In the genomic region with DNA sequence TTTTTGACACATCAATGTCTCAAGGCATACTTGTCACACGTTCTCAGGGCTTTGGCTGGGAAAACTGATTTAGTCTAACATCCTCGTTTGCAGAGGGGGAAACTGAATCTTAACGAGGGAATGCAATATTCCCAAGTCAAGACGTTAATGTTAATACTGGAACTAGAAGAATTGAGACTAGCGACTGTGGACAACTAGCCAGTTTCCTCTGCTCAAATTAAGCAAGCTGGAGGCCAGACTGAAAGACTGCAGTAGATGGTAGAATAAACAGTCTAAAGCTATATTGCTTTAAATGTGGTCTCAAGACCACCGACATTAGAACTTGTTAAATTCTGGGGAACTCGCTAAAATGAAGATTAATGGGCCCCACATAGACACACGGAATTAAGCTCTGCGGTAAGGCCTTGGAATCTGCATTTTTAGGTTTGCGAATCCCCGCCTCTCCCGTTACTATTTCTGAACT, we compare ENCODE assay signal across 8 cellular contexts. TPM values are rescaled to one million over a fixed set of nuclear protein-coding genes. Genes with fewer than 3 reads are reported as not detected.
DNase-seq lines count a peak whose midpoint lies in the region; ATAC-seq and TF ChIP-seq lines count a peak whose summit lies in the region.

No MANE protein-coding gene starts in this region.

- WGBS in psoas muscle, 3 donors: 0 to 2% (median 0%) methylated on average over 12 of the region's 12 CpGs

- TF ChIP-seq CTCF in C4-2B (conservative IDR thresholded peaks at IDR 0.05) (no peak), fibroblast of villous mesenchyme (IDR thresholded peaks at IDR 0.05; ENCODE audit: insufficient read depth, low read depth, low read length) (no peak), psoas muscle (IDR thresholded peaks at IDR 0.05) (no peak)

- peaks cover 15% of the 10 kb centered on the region for H3K4me1 ChIP-seq in psoas muscle

- DNase-seq in SKM-1 (lab: John Stamatoyannopoulos, UW; ENCODE audit: unreplicated experiment): peak; percentile 61
- no peak for DNase-seq in fibroblast of villous mesenchyme (ENCODE audit: low read depth)
- DNase-seq in psoas muscle: no peak
- no peak for DNase-seq in cortex of kidney (lab: John Stamatoyannopoulos, UW)
- no peak for DNase-seq in SHP77 treated with DMSO at 0.1 percent for 48 hours (lab: John Stamatoyannopoulos, UW)
- DNase-seq in HUDEP-2 (lab: John Stamatoyannopoulos, UW; ENCODE audit: unreplicated experiment in 76 of 76): no peak

- no peaks in the 10 kb centered on the region for H3K27me3 ChIP-seq in psoas muscle (ENCODE audit: insufficient read depth in 3 of 3, low read length in 2 of 3)

- ATAC-seq in GM21825 (IDR thresholded peaks at IDR 0.05; ENCODE audit: unreplicated experiment) (peak; percentile 1), psoas muscle (peak in 1 of 4 donors; percentile 5)

- intact Hi-C loops in psoas muscle (cut with DNase I): loop anchor here in 1 of 2 donors (2.0 to 10.0 kb wide), 2 partner anchors 50 to 200 kb away; a partner anchor contains a TSS

- peaks cover 0 to 33% of the 10 kb centered on the region in 2 donors for H3K36me3 ChIP-seq in psoas muscle (ENCODE audit: insufficient read depth in 1 of 2, low read depth in 1 of 2)

- no peaks in the 10 kb centered on the region for H3K9me3 ChIP-seq in psoas muscle

- H3K4me3 ChIP-seq in fibroblast of villous mesenchyme (ENCODE audit: low read depth, low read length) (peak overlapping the region; percentile 95), psoas muscle (peak overlapping the region; percentile 92)

- H3K27ac ChIP-seq in C4-2B: peak overlapping the region; percentile 91
- H3K27ac ChIP-seq in psoas muscle: peak overlapping the region; percentile 93

RNA-seq across cellular contexts. Expression of a gene that starts 0.6 kb away (rescaled TPM):
- total RNA-seq in fibroblast of villous mesenchyme (18.0 and 26.3 TPM in 2 replicates), psoas muscle (10 to 100 TPM; 22.7 to 36.0 (median 30.2) TPM)
- 10 to 100 TPM; 10.0 to 24.4 (median 18.7) TPM for polyA plus RNA-seq in psoas muscle

RNA-seq across cellular contexts. Expression of a gene that starts 49.8 kb away (rescaled TPM):
- total RNA-seq in fibroblast of villous mesenchyme (12.9 and 27.6 TPM in 2 replicates), psoas muscle (100 to 1,000 TPM in 1 of 4 donors, 10 to 100 TPM in 3; 36.6 to 115 (median 46.6) TPM)
- polyA plus RNA-seq in psoas muscle: 100 to 1,000 TPM in 2 of 3 donors, 10 to 100 TPM in 1; 23.8 to 120 (median 104) TPM
